Comparison of ENCODE assay signal across 1 cellular context in genomic region chr1:15825800-15826199, GRCh38.
TF ChIP-seq lines count a peak whose summit lies in the region.

No MANE protein-coding gene starts in this region.

TF ChIP-seq in K562, 482 proteins besides CTCF, POLR2A, EP300 and RAD21:
- TF ChIP-seq ZNF316 (IDR thresholded peaks at IDR 0.05) (peak; percentile 12; the same call in 1 of the 2 replicates), KDM5B (IDR thresholded peaks at IDR 0.05; ENCODE audit: insufficient replicate concordance, low read depth, low read length) (no peak), ZNF407 (IDR thresholded peaks at IDR 0.05; ENCODE audit: low read depth) (no peak)
TF ChIP-seq in K562: peak in this region for 1.
